ENCODE assay signal across 17 cellular contexts in the genomic region with DNA sequence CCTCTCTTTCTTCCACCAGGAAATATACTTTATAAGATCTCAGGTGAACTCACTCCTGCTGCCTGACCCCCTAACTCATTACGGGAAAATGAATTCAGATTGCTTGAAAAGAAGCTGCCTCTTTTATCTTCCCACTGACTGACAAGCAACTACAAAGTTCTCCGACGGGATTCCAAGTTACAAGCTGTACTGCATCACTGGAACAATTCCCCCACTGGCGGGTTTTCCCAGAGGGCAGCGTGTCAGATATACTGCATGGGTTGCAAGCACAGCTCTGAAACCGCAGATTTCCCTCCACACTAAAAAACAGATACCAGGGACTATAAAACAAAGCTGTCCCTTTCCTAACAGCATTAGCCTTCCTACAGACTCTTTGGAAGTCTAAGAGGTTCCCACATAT.
DNase-seq lines count a peak whose midpoint lies in the region; ATAC-seq and TF ChIP-seq lines count a peak whose summit lies in the region.
"Had no signal": no experiment of that assay in that cellular context is flagged by ENCODE, and none has a peak within 500 bp of the region (broad histone marks: within the 10 kb centered on the region; RNA-seq: fewer than 3 reads in every experiment).

No MANE protein-coding gene starts in this region.

- H3K9ac ChIP-seq in H9 (ENCODE audit: extremely low read depth, insufficient read length, low read length) = no peak overlapping the region

- H3K4me3 ChIP-seq in BE2C (ENCODE audit: low read depth, low read length) (peak overlapping the region; percentile 30), right lobe of liver (no peak overlapping the region)
- H3K4me3 ChIP-seq: lung, skin epidermis, stomach had no signal

- no peak overlapping the region for H2BK15ac ChIP-seq in H9 (ENCODE audit: low read depth, low read length)

- intact Hi-C loops in right lobe of liver (cut with DNase I) = no loop called here

- H2BK5ac ChIP-seq in H9 (ENCODE audit: insufficient read length, low read length) = no peak overlapping the region

- H3K4me2 ChIP-seq in H9 (ENCODE audit: insufficient read depth, insufficient read length, low read length) = no peak overlapping the region

- no peak overlapping the region for H3K56ac ChIP-seq in H9 (ENCODE audit: insufficient read length, low read depth, low read length)

- H3K4me3 Mint-ChIP-seq in H9 = no peak overlapping the region
- no peak overlapping the region for H3K4me3 Mint-ChIP-seq in activated T-helper 17 cell treated with anti-CD3 and anti-CD28 coated beads, Interleukin-2, amount 50 U/mL, for 72 hours
- H3K4me3 Mint-ChIP-seq: activated naive CD8-positive, alpha-beta T cell; T-cell had no signal

- no peaks in the 10 kb centered on the region for H3K36me3 Mint-ChIP-seq in H9 (ENCODE audit: insufficient read depth in 1 of 3, low read depth in 3 of 3)
- H3K36me3 Mint-ChIP-seq in activated T-helper 17 cell treated with anti-CD3 and anti-CD28 coated beads, Interleukin-2, amount 50 U/mL, for 72 hours (ENCODE audit: low read depth) = no peaks in the 10 kb centered on the region
- H3K36me3 Mint-ChIP-seq: activated naive CD8-positive, alpha-beta T cell; T-cell had no signal

- no peak overlapping the region for H4K91ac ChIP-seq in H9 (ENCODE audit: insufficient read length, low read depth, low read length)

- no peak overlapping the region for H2BK12ac ChIP-seq in H9 (ENCODE audit: insufficient read length, low read depth, low read length)

- no peaks in the 10 kb centered on the region for H3K79me2 ChIP-seq in H9 (ENCODE audit: insufficient read depth, low read length)

- no peak overlapping the region for H3T11ph ChIP-seq in H9 (ENCODE audit: low read length)

- H3K27me3 ChIP-seq in BE2C = no peaks in the 10 kb centered on the region
- H3K27me3 ChIP-seq in H9 (ENCODE audit: insufficient read depth, low read length) = no peaks in the 10 kb centered on the region
- H3K27me3 ChIP-seq in right lobe of liver = no peaks in the 10 kb centered on the region
- H3K27me3 ChIP-seq: stomach had no signal

- no peaks in the 10 kb centered on the region for H3K79me1 ChIP-seq in H9 (ENCODE audit: insufficient read depth, low read depth, low read length, poor library complexity, severe bottlenecking)

- no peak overlapping the region for H4K5ac ChIP-seq in H9 (ENCODE audit: insufficient read length, low read depth, low read length)

- H3K27ac ChIP-seq in H9 (ENCODE audit: insufficient read length, low read depth, low read length) = no peak overlapping the region
- H3K27ac ChIP-seq in right lobe of liver = no peak overlapping the region
- H3K27ac ChIP-seq: skin epidermis, stomach had no signal

- no peak overlapping the region for H3K18ac ChIP-seq in H9 (ENCODE audit: insufficient read length, low read depth, low read length)

- no peaks in the 10 kb centered on the region for H3K9me3 Mint-ChIP-seq in H9
- H3K9me3 Mint-ChIP-seq in activated T-helper 17 cell treated with anti-CD3 and anti-CD28 coated beads, Interleukin-2, amount 50 U/mL, for 72 hours = peaks cover 17% of the 10 kb centered on the region

- no peak overlapping the region for H2BK120ac ChIP-seq in H9 (ENCODE audit: low read depth, low read length, poor library complexity, severe bottlenecking)

- no peak overlapping the region for H3K4ac ChIP-seq in H9 (ENCODE audit: low read depth, low read length)

- no peak overlapping the region for H2BK20ac ChIP-seq in H9 (ENCODE audit: low read depth, low read length, poor library complexity, severe bottlenecking)

- H3K27me3 Mint-ChIP-seq in H9 (ENCODE audit: low read depth) = no peaks in the 10 kb centered on the region
- H3K27me3 Mint-ChIP-seq in activated T-helper 17 cell treated with anti-CD3 and anti-CD28 coated beads, Interleukin-2, amount 50 U/mL, for 72 hours = no peaks in the 10 kb centered on the region
- H3K27me3 Mint-ChIP-seq: activated naive CD8-positive, alpha-beta T cell; T-cell had no signal

- no peaks in the 10 kb centered on the region for H3K36me3 ChIP-seq in BE2C
- H3K36me3 ChIP-seq in right lobe of liver = no peaks in the 10 kb centered on the region
- H3K36me3 ChIP-seq: stomach had no signal

- H3K4me1 Mint-ChIP-seq in H9 = no peaks in the 10 kb centered on the region
- no peaks in the 10 kb centered on the region for H3K4me1 Mint-ChIP-seq in activated T-helper 17 cell treated with anti-CD3 and anti-CD28 coated beads, Interleukin-2, amount 50 U/mL, for 72 hours
- H3K4me1 Mint-ChIP-seq: T-cell had no signal

- H3K4me1 ChIP-seq in BE2C = no peaks in the 10 kb centered on the region; the same call in 1 of the 2 replicates
- H3K4me1 ChIP-seq in H9 (ENCODE audit: insufficient read depth, low read length) = no peaks in the 10 kb centered on the region
- no peaks in the 10 kb centered on the region for H3K4me1 ChIP-seq in right lobe of liver
- H3K4me1 ChIP-seq: stomach had no signal

- no peak for TF ChIP-seq CTCF in BE2C (IDR thresholded peaks at IDR 0.05; ENCODE audit: low read depth, low read length)
- no peak for TF ChIP-seq CTCF in H9 (conservative IDR thresholded peaks at IDR 0.05)
- no peak for TF ChIP-seq CTCF in right lobe of liver (IDR thresholded peaks at IDR 0.05)

- no CpG with 5 or more reads among the region's 6 CpGs for WGBS in H9 (ENCODE audit: extremely low coverage, insufficient read length, low lambda C conversion rate)
- whole genome bisulfite sequencing in right lobe of liver (ENCODE audit: insufficient coverage, low coverage, low lambda C conversion rate, missing lambda C conversion rate) = 19% methylated on average over 5 of the region's 6 CpGs

- H3K14ac ChIP-seq in H9 (ENCODE audit: insufficient read depth, low read length) = no peak overlapping the region; the same call in 1 of the 2 replicates

- H2AK5ac ChIP-seq in H9 (ENCODE audit: insufficient read length, low read length) = no peak overlapping the region

- no peak overlapping the region for H4K8ac ChIP-seq in H9 (replicated peaks; ENCODE audit: insufficient read length, low read depth, low read length)

- no peaks in the 10 kb centered on the region for H3K9me3 ChIP-seq in BE2C
- no peaks in the 10 kb centered on the region for H3K9me3 ChIP-seq in H9 (ENCODE audit: control insufficient read depth, low read depth, low read length)
- H3K9me3 ChIP-seq in right lobe of liver = no peaks in the 10 kb centered on the region
- H3K9me3 ChIP-seq: stomach had no signal

- H2AFZ ChIP-seq in H9 (ENCODE audit: low read length) = peak overlapping the region; percentile 56

- no peak for ATAC-seq in activated T-helper 17 cell treated with anti-CD3 and anti-CD28 coated beads, Interleukin-2, amount 50 U/mL, for 72 hours (replicated peaks)
- ATAC-seq in GM18498 (IDR thresholded peaks at IDR 0.05; ENCODE audit: unreplicated experiment) (no peak), right lobe of liver (no peak)
- ATAC-seq: T-cell had no signal

- H3K27ac Mint-ChIP-seq in H9 = peak overlapping the region in 1 of 3 experiments; percentile 50; a peak in 2 of 7 replicates
- H3K27ac Mint-ChIP-seq in activated T-helper 17 cell treated with anti-CD3 and anti-CD28 coated beads, Interleukin-2, amount 50 U/mL, for 72 hours = no peak overlapping the region
- H3K27ac Mint-ChIP-seq: activated naive CD8-positive, alpha-beta T cell; T-cell had no signal

- H4K20me1 ChIP-seq in H9 (ENCODE audit: control insufficient read depth, insufficient read depth, insufficient read length) = no peaks in the 10 kb centered on the region

- no peak overlapping the region for H3K23ac ChIP-seq in H9 (ENCODE audit: insufficient read length, low read depth, low read length)

- H3K23me2 ChIP-seq in H9 (ENCODE audit: insufficient read length, low read depth, low read length, poor library complexity, severe bottlenecking) = no peaks in the 10 kb centered on the region

- TF ChIP-seq POLR2A in right lobe of liver (IDR thresholded peaks at IDR 0.05) = no peak

- DNase-seq in BE2C (peak; percentile 45), H9 (no peak), astrocyte of the hippocampus (ENCODE audit: low read depth, low spot score) (peak; percentile 54), left kidney (ENCODE audit: low read depth, low spot score) (peak; percentile 58), right lobe of liver (no peak), SKM-1 (lab: John Stamatoyannopoulos, UW; ENCODE audit: unreplicated experiment) (no peak)
- DNase-seq: activated CD4-positive, CD25-positive, alpha-beta regulatory T cell treated with anti-CD3 and anti-CD28 coated beads, Interleukin-2, amount 50 U/mL, for 72 hours; cerebellar nuclear complex; NCI-H524; nucleus accumbens; stomach; T-cell had no signal

Comparison
In these comparisons a context has a peak if more than half of its experiments do, and no peak if none do; other contexts are left out.
1. DNase-seq: peak in BE2C (single experiment), astrocyte of the hippocampus (single experiment) and left kidney (single experiment); none in H9 (single experiment), right lobe of liver (0 of 3) and SKM-1 (single experiment).